Comparison of ENCODE assay signal across 21 cellular contexts in genomic region chr15:62173215-62173614, GRCh38. TPM values are rescaled to one million over a fixed set of nuclear protein-coding genes. Genes with fewer than 3 reads are reported as not detected.
DNase-seq lines count a peak whose midpoint lies in the region; ATAC-seq and TF ChIP-seq lines count a peak whose summit lies in the region.
"Had no signal": no experiment of that assay in that cellular context is flagged by ENCODE, and none has a peak within 500 bp of the region (broad histone marks: within the 10 kb centered on the region; RNA-seq: fewer than 3 reads in every experiment).

No MANE protein-coding gene starts in this region.

- peak; percentile 53 for ATAC-seq in body of pancreas
- peak; percentile 79 to 94 (median 92) for ATAC-seq in heart right ventricle
- ATAC-seq: activated CD4-positive, alpha-beta T cell treated with anti-CD3 and anti-CD28 coated beads for 36 hours; natural killer cell treated with Interleukin-12 subunit alpha and Interleukin-12 subunit beta and Interleukin-15 and Interleukin-18, amount 100 ng/mL, for 72 hours had no signal

- H3K27ac ChIP-seq in body of pancreas (no peak overlapping the region), heart right ventricle (peak overlapping the region; percentile 20 to 91 (median 75))
- H3K27ac ChIP-seq: SJSA1 had no signal

- TF ChIP-seq POLR2A in body of pancreas (IDR thresholded peaks at IDR 0.05) = no peak

- no peaks in the 10 kb centered on the region for H3K36me3 ChIP-seq in body of pancreas (replicated peaks in 1 of 2; ENCODE audit: insufficient read depth in 1 of 2, low read depth in 2 of 2)
- no peaks in the 10 kb centered on the region for H3K36me3 ChIP-seq in heart right ventricle
- H3K36me3 ChIP-seq: SJSA1 had no signal

- no peak for TF ChIP-seq CTCF in body of pancreas (IDR thresholded peaks at IDR 0.05)
- no peak for TF ChIP-seq CTCF in heart right ventricle (IDR thresholded peaks at IDR 0.05)
- TF ChIP-seq CTCF in nephron progenitor cell (IDR thresholded peaks at IDR 0.05) = no peak

- intact Hi-C loops in body of pancreas (cut with DNase I) = no loop called here
- intact Hi-C loops in heart right ventricle (cut with DNase I) = loop anchor here in 1 of 10 donors (10.0 kb wide), 1 partner anchor 82 kb away; no protein-coding TSS in a partner anchor
- intact Hi-C loops in activated CD4-positive, alpha-beta memory T cell treated with anti-CD3 and anti-CD28 coated beads for 36 hours (cut with micrococcal nuclease) = no loop called here

- H3K27me3 ChIP-seq in body of pancreas (no peaks in the 10 kb centered on the region), heart right ventricle (peaks cover 0 to 10% (median 0%) of the 10 kb centered on the region in 7 donors)

- 82 to 90% methylated on average over 5 of the region's 5 CpGs for WGBS in body of pancreas, 2 donors
- 65 to 71% methylated on average over 5 of the region's 5 CpGs for WGBS in heart right ventricle, 2 donors

- DNase-seq in EH (ENCODE audit: low read depth) = peak; percentile 4
- no peak for DNase-seq in body of pancreas
- peak; percentile 38 to 81 for DNase-seq in heart right ventricle
- DNase-seq in nephron progenitor cell = no peak
- no peak for DNase-seq in activated CD4-positive, alpha-beta memory T cell treated with anti-CD3 and anti-CD28 coated beads for 36 hours
- no peak for DNase-seq in NCI-H524 treated with DMSO at 0.1 percent for 48 hours (lab: John Stamatoyannopoulos, UW)
- no peak for DNase-seq in NCI-H748 treated with DMSO at 0.1 percent for 48 hours (lab: John Stamatoyannopoulos, UW)
- no peak for DNase-seq in SW480 (ENCODE audit: low spot score)
- DNase-seq: activated CD4-positive, alpha-beta T cell treated with anti-CD3 and anti-CD28 coated beads for 36 hours; activated CD8-positive, alpha-beta memory T cell treated with anti-CD3 and anti-CD28 coated beads, Interleukin-2, amount 50 U/mL, for 48 hours; activated naive CD4-positive, alpha-beta T cell treated with anti-CD3 and anti-CD28 coated beads for 36 hours; H9; mesenchymal stem cell; NCI-H146; retina; stimulated activated CD4-positive, alpha-beta T cell treated with anti-CD3 and anti-CD28 coated beads, Interleukin-1b, Interleukin-23, amount 100 ng/mL, for 48 hours; substantia nigra; T-helper 9 cell had no signal

- CTCF ChIA-PET in activated CD4-positive, alpha-beta memory T cell treated with anti-CD3 and anti-CD28 coated beads for 36 hours (lab: Charles Lee) = no interaction called here

- no peaks in the 10 kb centered on the region for H3K9me3 ChIP-seq in body of pancreas
- H3K9me3 ChIP-seq in heart right ventricle = no peaks in the 10 kb centered on the region
- H3K9me3 ChIP-seq: SJSA1 had no signal

- peaks cover 4% of the 10 kb centered on the region for H3K9me3 Mint-ChIP-seq in nephron progenitor cell
- no peaks in the 10 kb centered on the region for H3K9me3 Mint-ChIP-seq in activated CD4-positive, alpha-beta memory T cell treated with anti-CD3 and anti-CD28 coated beads for 36 hours
- H3K9me3 Mint-ChIP-seq: activated naive CD4-positive, alpha-beta T cell treated with anti-CD3 and anti-CD28 coated beads for 36 hours; H9; natural killer cell treated with Interleukin-12 subunit alpha and Interleukin-12 subunit beta and Interleukin-15 and Interleukin-18, amount 100 ng/mL, for 72 hours had no signal

- POLR2A ChIA-PET in activated CD4-positive, alpha-beta memory T cell treated with anti-CD3 and anti-CD28 coated beads for 36 hours (lab: Charles Lee) = no interaction called here

- H3K4me3 ChIP-seq in body of pancreas = no peak overlapping the region
- peak overlapping the region in 8 of 10 donors; percentile 6 to 51 (median 28) for H3K4me3 ChIP-seq in heart right ventricle
- H3K4me3 ChIP-seq: SJSA1 had no signal

- H3K4me3 Mint-ChIP-seq in nephron progenitor cell = no peak overlapping the region
- H3K4me3 Mint-ChIP-seq in activated CD4-positive, alpha-beta memory T cell treated with anti-CD3 and anti-CD28 coated beads for 36 hours = no peak overlapping the region
- H3K4me3 Mint-ChIP-seq: activated CD4-positive, alpha-beta T cell treated with anti-CD3 and anti-CD28 coated beads for 36 hours; activated naive CD4-positive, alpha-beta T cell treated with anti-CD3 and anti-CD28 coated beads for 36 hours; H9; natural killer cell treated with Interleukin-12 subunit alpha and Interleukin-12 subunit beta and Interleukin-15 and Interleukin-18, amount 100 ng/mL, for 72 hours had no signal

- H3K27ac Mint-ChIP-seq in nephron progenitor cell = peak overlapping the region; percentile 41
- no peak overlapping the region for H3K27ac Mint-ChIP-seq in activated CD4-positive, alpha-beta memory T cell treated with anti-CD3 and anti-CD28 coated beads for 36 hours
- H3K27ac Mint-ChIP-seq: activated CD4-positive, alpha-beta T cell treated with anti-CD3 and anti-CD28 coated beads for 36 hours; activated naive CD4-positive, alpha-beta T cell treated with anti-CD3 and anti-CD28 coated beads for 36 hours; H9; natural killer cell treated with Interleukin-12 subunit alpha and Interleukin-12 subunit beta and Interleukin-15 and Interleukin-18, amount 100 ng/mL, for 72 hours had no signal

- H3K4me1 ChIP-seq in body of pancreas (peaks cover 7% of the 10 kb centered on the region), heart right ventricle (peaks cover 0 to 43% (median 16%) of the 10 kb centered on the region in 9 donors)
- H3K4me1 ChIP-seq: SJSA1 had no signal

- peaks cover 36% of the 10 kb centered on the region for H3K27me3 Mint-ChIP-seq in nephron progenitor cell (ENCODE audit: low read depth, poor library complexity)
- peaks cover 14% of the 10 kb centered on the region for H3K27me3 Mint-ChIP-seq in activated CD4-positive, alpha-beta memory T cell treated with anti-CD3 and anti-CD28 coated beads for 36 hours

- H3K4me1 Mint-ChIP-seq in nephron progenitor cell = no peaks in the 10 kb centered on the region
- H3K4me1 Mint-ChIP-seq in activated CD4-positive, alpha-beta memory T cell treated with anti-CD3 and anti-CD28 coated beads for 36 hours (ENCODE audit: low read depth) = no peaks in the 10 kb centered on the region
- H3K4me1 Mint-ChIP-seq: activated CD4-positive, alpha-beta T cell treated with anti-CD3 and anti-CD28 coated beads for 36 hours had no signal

- H3K36me3 Mint-ChIP-seq in nephron progenitor cell (ENCODE audit: low read depth) = no peaks in the 10 kb centered on the region
- H3K36me3 Mint-ChIP-seq in activated CD4-positive, alpha-beta memory T cell treated with anti-CD3 and anti-CD28 coated beads for 36 hours = no peaks in the 10 kb centered on the region
- H3K36me3 Mint-ChIP-seq: natural killer cell treated with Interleukin-12 subunit alpha and Interleukin-12 subunit beta and Interleukin-15 and Interleukin-18, amount 100 ng/mL, for 72 hours had no signal

RNA-seq across cellular contexts. Expression of gene C2CD4B, which starts 8.1 kb away (rescaled TPM):
- total RNA-seq in body of pancreas (100 to 1,000 TPM in 1 of 2 donors, 10 to 100 TPM in 1; 75.8 to 142 TPM), heart right ventricle (1 to 10 TPM in 9 of 10 donors, under 1 TPM in 1; 0.82 to 7.1 (median 2.7) TPM)
- polyA plus RNA-seq in heart right ventricle = 1 to 10 TPM; 1.6 to 1.8 TPM
- 1 to 10 TPM; 1.5 TPM for total RNA-seq in activated CD4-positive, alpha-beta memory T cell treated with anti-CD3 and anti-CD28 coated beads for 36 hours
- total RNA-seq: fibroblast of lung; natural killer cell treated with Interleukin-12 subunit alpha and Interleukin-12 subunit beta and Interleukin-15 and Interleukin-18, amount 100 ng/mL, for 72 hours; SJSA1 had no signal
- polyA plus RNA-seq: fibroblast of lung had no signal

Comparison
In these comparisons a context has a peak if more than half of its experiments do, and no peak if none do; other contexts are left out.
1. DNase-seq: peak in EH (single experiment) and heart right ventricle (2 of 2); none in body of pancreas (0 of 4), nephron progenitor cell (single experiment), activated CD4-positive, alpha-beta memory T cell treated with anti-CD3 and anti-CD28 coated beads for 36 hours (single experiment), NCI-H524 treated with DMSO at 0.1 percent for 48 hours (single experiment), NCI-H748 treated with DMSO at 0.1 percent for 48 hours (single experiment) and SW480 (single experiment).
2. H3K27ac ChIP-seq: peak in heart right ventricle (10 of 10); none in body of pancreas (0 of 4).
3. H3K4me3 ChIP-seq: peak in heart right ventricle (8 of 10); none in body of pancreas (0 of 2).
4. RNA of gene C2CD4B, which starts 8.1 kb away (total RNA-seq): 75.8 to 142 TPM in body of pancreas; 0.82 to 7.1 TPM in heart right ventricle and 1.5 TPM in activated CD4-positive, alpha-beta memory T cell treated with anti-CD3 and anti-CD28 coated beads for 36 hours; every median in the first group is over 4 times any median in the second.